In the genomic region with DNA sequence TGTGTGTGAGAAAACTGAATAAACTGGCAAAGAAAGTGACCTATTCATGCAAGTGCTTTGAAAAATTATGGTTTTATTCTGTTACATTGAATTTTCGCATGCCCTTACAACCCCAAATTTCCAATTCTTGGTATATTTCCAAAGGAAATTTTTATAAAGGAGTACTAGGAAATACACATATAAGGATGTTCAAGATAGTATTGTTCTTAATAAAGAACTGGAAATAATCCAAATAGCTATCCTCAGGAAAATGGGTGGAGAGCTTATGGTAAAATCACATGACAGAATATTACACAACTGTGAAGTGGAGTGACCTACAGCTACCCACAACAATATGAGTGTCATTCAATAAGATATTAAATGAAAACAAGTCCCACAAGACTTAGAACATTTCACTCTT, we compare ENCODE assay signal across 1 cellular context.
TF ChIP-seq lines count a peak whose summit lies in the region.

No MANE protein-coding gene starts in this region.

TF ChIP-seq in HepG2, 621 proteins besides CTCF, POLR2A, EP300 and RAD21 (continued from another document):
- TF ChIP-seq, protein P1, sequence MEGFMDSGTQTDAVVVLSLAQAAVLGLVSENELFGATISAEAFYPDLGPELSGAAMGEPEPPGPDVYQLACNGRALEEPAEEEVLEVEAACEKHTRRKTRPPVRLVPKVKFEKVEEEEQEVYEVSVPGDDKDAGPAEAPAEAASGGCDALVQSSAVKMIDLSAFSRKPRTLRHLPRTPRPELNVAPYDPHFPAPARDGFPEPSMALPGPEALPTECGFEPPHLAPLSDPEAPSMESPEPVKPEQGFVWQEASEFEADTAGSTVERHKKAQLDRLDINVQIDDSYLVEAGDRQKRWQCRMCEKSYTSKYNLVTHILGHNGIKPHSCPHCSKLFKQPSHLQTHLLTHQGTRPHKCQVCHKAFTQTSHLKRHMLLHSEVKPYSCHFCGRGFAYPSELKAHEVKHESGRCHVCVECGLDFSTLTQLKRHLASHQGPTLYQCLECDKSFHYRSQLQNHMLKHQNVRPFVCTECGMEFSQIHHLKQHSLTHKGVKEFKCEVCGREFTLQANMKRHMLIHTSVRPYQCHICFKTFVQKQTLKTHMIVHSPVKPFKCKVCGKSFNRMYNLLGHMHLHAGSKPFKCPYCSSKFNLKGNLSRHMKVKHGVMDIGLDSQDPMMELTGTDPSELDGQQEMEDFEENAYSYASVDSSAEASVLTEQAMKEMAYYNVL (CRISPR knock-in tag; IDR thresholded peaks at IDR 0.05; ENCODE audit: borderline replicate concordance) = no peak
- TF ChIP-seq NFE2 (CRISPR knock-in tag; IDR thresholded peaks at IDR 0.05) = no peak
- TF ChIP-seq XRCC5 (optimal IDR thresholded peaks at IDR 0.05; ENCODE audit: low read length) = no peak
- no peak for TF ChIP-seq IKZF4 (CRISPR knock-in tag; IDR thresholded peaks at IDR 0.05; ENCODE audit: borderline replicate concordance, low read depth, not compliant biosample characterization)
- TF ChIP-seq, protein P2, sequence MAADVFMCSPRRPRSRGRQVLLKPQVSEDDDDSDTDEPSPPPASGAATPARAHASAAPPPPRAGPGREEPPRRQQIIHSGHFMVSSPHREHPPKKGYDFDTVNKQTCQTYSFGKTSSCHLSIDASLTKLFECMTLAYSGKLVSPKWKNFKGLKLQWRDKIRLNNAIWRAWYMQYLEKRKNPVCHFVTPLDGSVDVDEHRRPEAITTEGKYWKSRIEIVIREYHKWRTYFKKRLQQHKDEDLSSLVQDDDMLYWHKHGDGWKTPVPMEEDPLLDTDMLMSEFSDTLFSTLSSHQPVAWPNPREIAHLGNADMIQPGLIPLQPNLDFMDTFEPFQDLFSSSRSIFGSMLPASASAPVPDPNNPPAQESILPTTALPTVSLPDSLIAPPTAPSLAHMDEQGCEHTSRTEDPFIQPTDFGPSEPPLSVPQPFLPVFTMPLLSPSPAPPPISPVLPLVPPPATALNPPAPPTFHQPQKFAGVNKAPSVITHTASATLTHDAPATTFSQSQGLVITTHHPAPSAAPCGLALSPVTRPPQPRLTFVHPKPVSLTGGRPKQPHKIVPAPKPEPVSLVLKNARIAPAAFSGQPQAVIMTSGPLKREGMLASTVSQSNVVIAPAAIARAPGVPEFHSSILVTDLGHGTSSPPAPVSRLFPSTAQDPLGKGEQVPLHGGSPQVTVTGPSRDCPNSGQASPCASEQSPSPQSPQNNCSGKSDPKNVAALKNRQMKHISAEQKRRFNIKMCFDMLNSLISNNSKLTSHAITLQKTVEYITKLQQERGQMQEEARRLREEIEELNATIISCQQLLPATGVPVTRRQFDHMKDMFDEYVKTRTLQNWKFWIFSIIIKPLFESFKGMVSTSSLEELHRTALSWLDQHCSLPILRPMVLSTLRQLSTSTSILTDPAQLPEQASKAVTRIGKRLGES (CRISPR knock-in tag; IDR thresholded peaks at IDR 0.05; ENCODE audit: borderline replicate concordance) = no peak
- TF ChIP-seq, protein P3, sequence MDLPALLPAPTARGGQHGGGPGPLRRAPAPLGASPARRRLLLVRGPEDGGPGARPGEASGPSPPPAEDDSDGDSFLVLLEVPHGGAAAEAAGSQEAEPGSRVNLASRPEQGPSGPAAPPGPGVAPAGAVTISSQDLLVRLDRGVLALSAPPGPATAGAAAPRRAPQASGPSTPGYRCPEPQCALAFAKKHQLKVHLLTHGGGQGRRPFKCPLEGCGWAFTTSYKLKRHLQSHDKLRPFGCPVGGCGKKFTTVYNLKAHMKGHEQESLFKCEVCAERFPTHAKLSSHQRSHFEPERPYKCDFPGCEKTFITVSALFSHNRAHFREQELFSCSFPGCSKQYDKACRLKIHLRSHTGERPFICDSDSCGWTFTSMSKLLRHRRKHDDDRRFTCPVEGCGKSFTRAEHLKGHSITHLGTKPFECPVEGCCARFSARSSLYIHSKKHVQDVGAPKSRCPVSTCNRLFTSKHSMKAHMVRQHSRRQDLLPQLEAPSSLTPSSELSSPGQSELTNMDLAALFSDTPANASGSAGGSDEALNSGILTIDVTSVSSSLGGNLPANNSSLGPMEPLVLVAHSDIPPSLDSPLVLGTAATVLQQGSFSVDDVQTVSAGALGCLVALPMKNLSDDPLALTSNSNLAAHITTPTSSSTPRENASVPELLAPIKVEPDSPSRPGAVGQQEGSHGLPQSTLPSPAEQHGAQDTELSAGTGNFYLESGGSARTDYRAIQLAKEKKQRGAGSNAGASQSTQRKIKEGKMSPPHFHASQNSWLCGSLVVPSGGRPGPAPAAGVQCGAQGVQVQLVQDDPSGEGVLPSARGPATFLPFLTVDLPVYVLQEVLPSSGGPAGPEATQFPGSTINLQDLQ (CRISPR knock-in tag; IDR thresholded peaks at IDR 0.05) = no peak
- no peak for TF ChIP-seq ZNF253 (CRISPR knock-in tag; IDR thresholded peaks at IDR 0.05; ENCODE audit: borderline replicate concordance)
- TF ChIP-seq AGO2 (optimal IDR thresholded peaks at IDR 0.05; ENCODE audit: low read depth, low read length) = no peak
- TF ChIP-seq RBAK (CRISPR knock-in tag; IDR thresholded peaks at IDR 0.05) = no peak
- TF ChIP-seq, protein P4, sequence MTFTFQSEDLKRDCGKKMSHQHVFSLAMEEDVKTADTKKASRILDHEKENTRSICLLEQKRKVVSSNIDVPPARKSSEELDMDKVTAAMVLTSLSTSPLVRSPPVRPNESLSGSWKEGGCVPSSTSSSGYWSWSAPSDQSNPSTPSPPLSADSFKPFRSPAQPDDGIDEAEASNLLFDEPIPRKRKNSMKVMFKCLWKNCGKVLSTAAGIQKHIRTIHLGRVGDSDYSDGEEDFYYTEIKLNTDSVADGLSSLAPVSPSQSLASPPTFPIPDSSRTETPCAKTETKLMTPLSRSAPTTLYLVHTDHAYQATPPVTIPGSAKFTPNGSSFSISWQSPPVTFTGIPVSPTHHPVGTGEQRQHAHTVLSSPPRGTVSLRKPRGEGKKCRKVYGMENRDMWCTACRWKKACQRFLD (CRISPR knock-in tag; IDR thresholded peaks at IDR 0.05; ENCODE audit: borderline replicate concordance) = no peak
- TF ChIP-seq IKZF1 (IDR thresholded peaks at IDR 0.05) = no peak
- TF ChIP-seq RARG (CRISPR knock-in tag; IDR thresholded peaks at IDR 0.05; ENCODE audit: low read depth) = no peak
- no peak for TF ChIP-seq ZNF614 (CRISPR knock-in tag; IDR thresholded peaks at IDR 0.05; ENCODE audit: borderline replicate concordance)
- no peak for TF ChIP-seq KMT2B (CRISPR knock-in tag; IDR thresholded peaks at IDR 0.05)
- TF ChIP-seq ZNF3 (CRISPR knock-in tag; IDR thresholded peaks at IDR 0.05) = no peak
- TF ChIP-seq, protein P5, sequence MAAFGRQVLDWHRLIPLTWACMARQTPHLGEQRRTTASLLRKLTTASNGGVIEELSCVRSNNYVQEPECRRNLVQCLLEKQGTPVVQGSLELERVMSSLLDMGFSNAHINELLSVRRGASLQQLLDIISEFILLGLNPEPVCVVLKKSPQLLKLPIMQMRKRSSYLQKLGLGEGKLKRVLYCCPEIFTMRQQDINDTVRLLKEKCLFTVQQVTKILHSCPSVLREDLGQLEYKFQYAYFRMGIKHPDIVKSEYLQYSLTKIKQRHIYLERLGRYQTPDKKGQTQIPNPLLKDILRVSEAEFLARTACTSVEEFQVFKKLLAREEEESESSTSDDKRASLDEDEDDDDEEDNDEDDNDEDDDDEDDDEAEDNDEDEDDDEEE (CRISPR knock-in tag; IDR thresholded peaks at IDR 0.05) = no peak
